In genomic region chr2:96760986-96761832, GRCh38 we compare ENCODE assay signal across 1 cellular context.
A peak's percentile ranks its signal among the peaks of the same experiment; 100 is the strongest.
TF ChIP-seq lines count a peak whose summit lies in the region.

No MANE protein-coding gene starts in this region.

TF ChIP-seq in HEK293, 187 proteins besides CTCF, POLR2A, EP300 and RAD21 (continued from another document):
- no peak for TF ChIP-seq KLF17 (tag by site-specific recombination; IDR thresholded peaks at IDR 0.05)
- no peak for TF ChIP-seq ZNF184 (tag by site-specific recombination; IDR thresholded peaks at IDR 0.05)
- TF ChIP-seq, protein P1, sequence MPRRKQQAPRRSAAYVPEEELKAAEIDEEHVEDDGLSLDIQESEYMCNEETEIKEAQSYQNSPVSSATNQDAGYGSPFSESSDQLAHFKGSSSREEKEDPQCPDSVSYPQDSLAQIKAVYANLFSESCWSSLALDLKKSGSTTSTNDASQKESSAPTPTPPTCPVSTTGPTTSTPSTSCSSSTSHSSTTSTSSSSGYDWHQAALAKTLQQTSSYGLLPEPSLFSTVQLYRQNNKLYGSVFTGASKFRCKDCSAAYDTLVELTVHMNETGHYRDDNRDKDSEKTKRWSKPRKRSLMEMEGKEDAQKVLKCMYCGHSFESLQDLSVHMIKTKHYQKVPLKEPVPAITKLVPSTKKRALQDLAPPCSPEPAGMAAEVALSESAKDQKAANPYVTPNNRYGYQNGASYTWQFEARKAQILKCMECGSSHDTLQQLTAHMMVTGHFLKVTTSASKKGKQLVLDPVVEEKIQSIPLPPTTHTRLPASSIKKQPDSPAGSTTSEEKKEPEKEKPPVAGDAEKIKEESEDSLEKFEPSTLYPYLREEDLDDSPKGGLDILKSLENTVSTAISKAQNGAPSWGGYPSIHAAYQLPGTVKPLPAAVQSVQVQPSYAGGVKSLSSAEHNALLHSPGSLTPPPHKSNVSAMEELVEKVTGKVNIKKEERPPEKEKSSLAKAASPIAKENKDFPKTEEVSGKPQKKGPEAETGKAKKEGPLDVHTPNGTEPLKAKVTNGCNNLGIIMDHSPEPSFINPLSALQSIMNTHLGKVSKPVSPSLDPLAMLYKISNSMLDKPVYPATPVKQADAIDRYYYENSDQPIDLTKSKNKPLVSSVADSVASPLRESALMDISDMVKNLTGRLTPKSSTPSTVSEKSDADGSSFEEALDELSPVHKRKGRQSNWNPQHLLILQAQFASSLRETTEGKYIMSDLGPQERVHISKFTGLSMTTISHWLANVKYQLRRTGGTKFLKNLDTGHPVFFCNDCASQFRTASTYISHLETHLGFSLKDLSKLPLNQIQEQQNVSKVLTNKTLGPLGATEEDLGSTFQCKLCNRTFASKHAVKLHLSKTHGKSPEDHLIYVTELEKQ (tag by site-specific recombination; IDR thresholded peaks at IDR 0.05; ENCODE audit: borderline replicate concordance): no peak
- TF ChIP-seq ZSCAN5A (tag by site-specific recombination; IDR thresholded peaks at IDR 0.05): no peak
- TF ChIP-seq, protein P2, sequence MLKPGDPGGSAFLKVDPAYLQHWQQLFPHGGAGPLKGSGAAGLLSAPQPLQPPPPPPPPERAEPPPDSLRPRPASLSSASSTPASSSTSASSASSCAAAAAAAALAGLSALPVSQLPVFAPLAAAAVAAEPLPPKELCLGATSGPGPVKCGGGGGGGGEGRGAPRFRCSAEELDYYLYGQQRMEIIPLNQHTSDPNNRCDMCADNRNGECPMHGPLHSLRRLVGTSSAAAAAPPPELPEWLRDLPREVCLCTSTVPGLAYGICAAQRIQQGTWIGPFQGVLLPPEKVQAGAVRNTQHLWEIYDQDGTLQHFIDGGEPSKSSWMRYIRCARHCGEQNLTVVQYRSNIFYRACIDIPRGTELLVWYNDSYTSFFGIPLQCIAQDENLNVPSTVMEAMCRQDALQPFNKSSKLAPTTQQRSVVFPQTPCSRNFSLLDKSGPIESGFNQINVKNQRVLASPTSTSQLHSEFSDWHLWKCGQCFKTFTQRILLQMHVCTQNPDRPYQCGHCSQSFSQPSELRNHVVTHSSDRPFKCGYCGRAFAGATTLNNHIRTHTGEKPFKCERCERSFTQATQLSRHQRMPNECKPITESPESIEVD (tag by site-specific recombination; IDR thresholded peaks at IDR 0.05): no peak
- TF ChIP-seq ZNF362 (tag by site-specific recombination; IDR thresholded peaks at IDR 0.05): no peak
- TF ChIP-seq YY1 (tag by site-specific recombination; IDR thresholded peaks at IDR 0.05): peak; percentile 18; the same call in 1 of the 2 replicates
- TF ChIP-seq ZNF561 (tag by site-specific recombination; IDR thresholded peaks at IDR 0.05; ENCODE audit: borderline replicate concordance): no peak
- no peak for TF ChIP-seq GFI1B (tag by site-specific recombination; IDR thresholded peaks at IDR 0.05)
- TF ChIP-seq OVOL3 (tag by site-specific recombination; IDR thresholded peaks at IDR 0.05): no peak
- peak; percentile 81 for TF ChIP-seq SCRT2 (tag by site-specific recombination; IDR thresholded peaks at IDR 0.05)
- no peak for TF ChIP-seq ZNF146 (tag by site-specific recombination; IDR thresholded peaks at IDR 0.05)
- TF ChIP-seq, protein P3, sequence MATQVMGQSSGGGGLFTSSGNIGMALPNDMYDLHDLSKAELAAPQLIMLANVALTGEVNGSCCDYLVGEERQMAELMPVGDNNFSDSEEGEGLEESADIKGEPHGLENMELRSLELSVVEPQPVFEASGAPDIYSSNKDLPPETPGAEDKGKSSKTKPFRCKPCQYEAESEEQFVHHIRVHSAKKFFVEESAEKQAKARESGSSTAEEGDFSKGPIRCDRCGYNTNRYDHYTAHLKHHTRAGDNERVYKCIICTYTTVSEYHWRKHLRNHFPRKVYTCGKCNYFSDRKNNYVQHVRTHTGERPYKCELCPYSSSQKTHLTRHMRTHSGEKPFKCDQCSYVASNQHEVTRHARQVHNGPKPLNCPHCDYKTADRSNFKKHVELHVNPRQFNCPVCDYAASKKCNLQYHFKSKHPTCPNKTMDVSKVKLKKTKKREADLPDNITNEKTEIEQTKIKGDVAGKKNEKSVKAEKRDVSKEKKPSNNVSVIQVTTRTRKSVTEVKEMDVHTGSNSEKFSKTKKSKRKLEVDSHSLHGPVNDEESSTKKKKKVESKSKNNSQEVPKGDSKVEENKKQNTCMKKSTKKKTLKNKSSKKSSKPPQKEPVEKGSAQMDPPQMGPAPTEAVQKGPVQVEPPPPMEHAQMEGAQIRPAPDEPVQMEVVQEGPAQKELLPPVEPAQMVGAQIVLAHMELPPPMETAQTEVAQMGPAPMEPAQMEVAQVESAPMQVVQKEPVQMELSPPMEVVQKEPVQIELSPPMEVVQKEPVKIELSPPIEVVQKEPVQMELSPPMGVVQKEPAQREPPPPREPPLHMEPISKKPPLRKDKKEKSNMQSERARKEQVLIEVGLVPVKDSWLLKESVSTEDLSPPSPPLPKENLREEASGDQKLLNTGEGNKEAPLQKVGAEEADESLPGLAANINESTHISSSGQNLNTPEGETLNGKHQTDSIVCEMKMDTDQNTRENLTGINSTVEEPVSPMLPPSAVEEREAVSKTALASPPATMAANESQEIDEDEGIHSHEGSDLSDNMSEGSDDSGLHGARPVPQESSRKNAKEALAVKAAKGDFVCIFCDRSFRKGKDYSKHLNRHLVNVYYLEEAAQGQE (tag by site-specific recombination; IDR thresholded peaks at IDR 0.05): no peak
- TF ChIP-seq HIC1 (tag by site-specific recombination; IDR thresholded peaks at IDR 0.05): peak; percentile 79
- TF ChIP-seq ZSCAN30 (tag by site-specific recombination; IDR thresholded peaks at IDR 0.05): no peak
- TF ChIP-seq ZNF26 (tag by site-specific recombination; IDR thresholded peaks at IDR 0.05): no peak
- no peak for TF ChIP-seq SP7 (tag by site-specific recombination; IDR thresholded peaks at IDR 0.05)
- no peak for TF ChIP-seq ZBTB26 (tag by site-specific recombination; optimal IDR thresholded peaks at IDR 0.05)
- TF ChIP-seq ZNF571 (tag by site-specific recombination; IDR thresholded peaks at IDR 0.05): no peak
- TF ChIP-seq ZBTB7A (tag by site-specific recombination; IDR thresholded peaks at IDR 0.05; ENCODE audit: low read depth): 0 out of 2 replicates have a peak, but pooled peaks have one; percentile 25
- no peak for TF ChIP-seq ZNF843 (tag by site-specific recombination; IDR thresholded peaks at IDR 0.05)
- no peak for TF ChIP-seq ZNF398 (tag by site-specific recombination; IDR thresholded peaks at IDR 0.05)
- no peak for TF ChIP-seq PRDM1 (tag by site-specific recombination; IDR thresholded peaks at IDR 0.05)
- no peak for TF ChIP-seq KLF9 (tag by site-specific recombination; IDR thresholded peaks at IDR 0.05; ENCODE audit: low read depth)
- peak; percentile 82 for TF ChIP-seq ZNF785 (tag by site-specific recombination; IDR thresholded peaks at IDR 0.05)
